21 cellular contexts compared by ENCODE assay signal in genomic region chr5:156354571-156354970, GRCh38. TPM values are rescaled to one million over a fixed set of nuclear protein-coding genes. Genes with fewer than 3 reads are reported as not detected.
"Had no signal": no experiment of that assay in that cellular context is flagged by ENCODE, and none has a peak within 500 bp of the region (broad histone marks: within the 10 kb centered on the region; RNA-seq: fewer than 3 reads in every experiment).

No MANE protein-coding gene starts in this region.

- H3K4me1 ChIP-seq: transverse colon, uterus had no signal

- H3K27me3 ChIP-seq: transverse colon, uterus had no signal

- DNase-seq: activated B cell treated with CpG ODN at 0.5 μM for 24 hours; activated CD4-positive, alpha-beta T cell treated with anti-CD3 and anti-CD28 coated beads for 4 hours; activated CD8-positive, alpha-beta T cell treated with anti-CD3 and anti-CD28 coated beads for 36 hours; activated naive CD4-positive, alpha-beta T cell treated with Interleukin-2 at 50 U/mL for 16 hours; activated naive CD8-positive, alpha-beta T cell treated with anti-CD3 and anti-CD28 coated beads, Interleukin-2, amount 50 U/mL, for 24 hours; activated T-cell treated with anti-CD3 and anti-CD28 coated beads, Interleukin-2, amount 50 U/mL, for 1 hour; aorta; nephron progenitor cell; nucleus accumbens; posterior cingulate gyrus; retina; stimulated activated CD4-positive, alpha-beta T cell treated with anti-CD3 and anti-CD28 coated beads, Interleukin-2, amount 100 ng/mL, for 24 hours; stimulated activated naive CD4-positive, alpha-beta T cell treated with Interleukin-2 at 50 U/mL for 16 hours; T-cell; T-helper 9 cell; transverse colon; uterus had no signal

- H3K27ac ChIP-seq: coronary artery, transverse colon, uterus had no signal

- H3K9me3 ChIP-seq: transverse colon, uterus had no signal

- H3K4me3 ChIP-seq: coronary artery, transverse colon, uterus had no signal

- FAIRE-seq: endometrium had no signal

- ATAC-seq: activated CD8-positive, alpha-beta T cell treated with anti-CD3 and anti-CD28 coated beads for 36 hours; activated naive CD8-positive, alpha-beta T cell treated with anti-CD3 and anti-CD28 coated beads, Interleukin-2, amount 50 U/mL, for 24 hours; T-cell had no signal

- H3K36me3 ChIP-seq: transverse colon, uterus had no signal

RNA-seq across cellular contexts. Expression of gene SGCD, which starts 27.6 kb away (rescaled TPM):
- total RNA-seq: activated B cell treated with CpG ODN at 0.5 μM for 24 hours; activated CD8-positive, alpha-beta T cell treated with anti-CD3 and anti-CD28 coated beads for 36 hours; activated T-helper 2 cell treated with anti-CD3 and anti-CD28 coated beads, Interferon-gamma antibody, Interleukin-2, Interleukin-4, amounts not matched to agents 10 μg/mL and 5 μg/mL and 100 μg/mL, durations not matched to agents 14 hours and 24 hours and 36 hours; glomerular endothelial cell had no signal
